Comparison of ENCODE assay signal across 8 cellular contexts in the genomic region with DNA sequence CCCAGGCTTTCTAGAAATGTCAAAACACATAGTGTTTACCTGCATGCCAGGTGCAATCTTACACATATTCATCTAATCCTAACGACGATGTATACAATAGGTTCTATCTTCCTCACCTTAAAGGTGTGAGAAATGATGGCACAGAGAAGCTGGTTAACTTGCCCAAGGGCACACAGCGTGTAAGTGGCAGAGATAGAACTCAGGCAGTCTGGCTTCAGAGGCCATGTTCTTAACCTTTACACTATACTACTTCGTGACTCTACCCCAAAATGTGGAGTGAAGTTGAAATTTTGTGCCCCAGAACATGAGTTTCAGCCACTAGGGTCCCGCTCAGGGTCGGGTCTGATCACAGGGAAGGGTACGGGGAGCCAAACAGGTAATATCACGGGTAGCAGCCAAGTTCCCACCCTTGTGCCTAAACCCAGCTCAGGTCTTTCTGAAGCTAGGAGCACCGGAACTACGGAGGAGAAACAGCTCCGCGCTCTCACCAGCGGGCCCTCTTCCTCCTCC. TPM values are rescaled to one million over a fixed set of nuclear protein-coding genes. Genes with fewer than 3 reads are reported as not detected.
DNase-seq lines count a peak whose midpoint lies in the region; ATAC-seq and TF ChIP-seq lines count a peak whose summit lies in the region.

No MANE protein-coding gene starts in this region.

- H3K4me3 ChIP-seq in OCI-LY7 (ENCODE audit: low read depth, low read length, poor library complexity, severe bottlenecking) = peak overlapping the region; percentile 97
- H3K4me3 ChIP-seq in neuronal stem cell (ENCODE audit: low read length in 2 of 2) = peak overlapping the region; percentile 83 to 94

- H4K8ac ChIP-seq in neuronal stem cell (ENCODE audit: low read depth, low read length) = no peak overlapping the region

- peaks cover 31% of the 10 kb centered on the region for H4K20me1 ChIP-seq in OCI-LY7 (ENCODE audit: insufficient read depth, low read length)

- H3K4ac ChIP-seq in neuronal stem cell (ENCODE audit: low read length) = no peak overlapping the region

- CTCF ChIA-PET in OCI-LY7 (lab: Charles Lee; ENCODE audit: unreplicated experiment) = interaction anchor here (0.6 kb wide), 2 partner anchors 25 to 26 kb away, joined by 3 to 4 read pairs; no protein-coding TSS in a partner anchor

- H2BK5ac ChIP-seq in neuronal stem cell (ENCODE audit: low read length) = no peak overlapping the region

- H3K4me1 ChIP-seq in OCI-LY7 (ENCODE audit: insufficient read depth, low read length, poor library complexity, severe bottlenecking) (peaks cover 38% of the 10 kb centered on the region), neuronal stem cell (ENCODE audit: control insufficient read depth in 2 of 2, insufficient read depth in 1 of 2, low read depth in 1 of 2, low read length in 2 of 2) (peaks cover 16 to 23% of the 10 kb centered on the region in 2 donors)

- H2AFZ ChIP-seq in OCI-LY7 (ENCODE audit: low read length) (peak overlapping the region; percentile 88), neuronal stem cell (ENCODE audit: low read length) (peak overlapping the region; percentile 97)

- peak overlapping the region; percentile 89 for H3K23ac ChIP-seq in neuronal stem cell (ENCODE audit: low read depth, low read length, poor library complexity)

- intact Hi-C loops in OCI-LY7 (cut with micrococcal nuclease; ENCODE audit: unreplicated experiment) = loop anchor here (1.0 kb wide), 1 partner anchor 22 kb away; no protein-coding TSS in a partner anchor

- no peak overlapping the region for H3K14ac ChIP-seq in neuronal stem cell (ENCODE audit: low read length)

- ATAC-seq in GM19025 (IDR thresholded peaks at IDR 0.05; ENCODE audit: low read depth, unreplicated experiment) (peak; percentile 20), GM19467 (IDR thresholded peaks at IDR 0.05; ENCODE audit: unreplicated experiment) (no peak)

- H2AK5ac ChIP-seq in neuronal stem cell (ENCODE audit: low read depth, low read length) = no peak overlapping the region

- peaks cover 55% of the 10 kb centered on the region for H3K79me2 ChIP-seq in OCI-LY7 (ENCODE audit: insufficient read depth, low read depth, low read length)

- no CpG with 5 or more reads among the region's 13 CpGs for WGBS in neuronal stem cell (ENCODE audit: extremely low coverage in 2 of 2, insufficient read length in 2 of 2, insufficient replicate concordance in 1 of 2), 2 donors

- no peaks in the 10 kb centered on the region for H3K27me3 ChIP-seq in neuronal stem cell (ENCODE audit: control insufficient read depth in 3 of 3, insufficient read depth in 3 of 3, low read depth in 1 of 3, low read length in 3 of 3)

- TF ChIP-seq CTCF in 22Rv1 (IDR thresholded peaks at IDR 0.05) = no peak
- peak; percentile 20; the same call in 1 of the 2 replicates for TF ChIP-seq CTCF in OCI-LY7 (conservative IDR thresholded peaks at IDR 0.05; ENCODE audit: low read length)

- BruUV-seq in OCI-LY7 (replicated peaks; lab: Mats Ljungman, UMichigan) = TSS peak; percentile 91

- H3K18ac ChIP-seq in neuronal stem cell (ENCODE audit: low read length) = peak overlapping the region; percentile 98

- no peak for DNase-seq in OCI-LY7 (ENCODE audit: low spot score)
- DNase-seq in epithelial cell of prostate (ENCODE audit: low read depth, low spot score) = no peak
- no peak for DNase-seq in neuronal stem cell (ENCODE audit: low spot score)
- DNase-seq in islet precursor cell = no peak
- no peak for DNase-seq in activated CD8-positive, alpha-beta memory T cell treated with anti-CD3 and anti-CD28 coated beads, Interleukin-2, amount 50 U/mL, for 4 hours

- H3K9me3 ChIP-seq in OCI-LY7 (ENCODE audit: low read length) (no peaks in the 10 kb centered on the region), neuronal stem cell (replicated peaks in 1 of 2; ENCODE audit: control insufficient read depth in 2 of 2, insufficient read depth in 1 of 2, low read depth in 1 of 2, low read length in 2 of 2) (no peaks in the 10 kb centered on the region)

- peaks cover 8% of the 10 kb centered on the region for H3K79me1 ChIP-seq in neuronal stem cell (ENCODE audit: low read depth, low read length)

- H2BK120ac ChIP-seq in neuronal stem cell (ENCODE audit: low read depth, low read length) = no peak overlapping the region

- H3K36me3 ChIP-seq in OCI-LY7 (ENCODE audit: insufficient read depth, low read length) (peaks cover 78% of the 10 kb centered on the region), neuronal stem cell (replicated peaks in 1 of 2; ENCODE audit: control insufficient read depth in 2 of 2, insufficient read depth in 2 of 2, low read length in 2 of 2) (peaks cover 42 to 80% of the 10 kb centered on the region in 2 donors)

- no peak overlapping the region for H2BK12ac ChIP-seq in neuronal stem cell (ENCODE audit: low read length)

- H3K9ac ChIP-seq in neuronal stem cell (ENCODE audit: low read depth, low read length, poor library complexity) = peak overlapping the region; percentile 91

- peak overlapping the region; percentile 93 for H3K27ac ChIP-seq in 22Rv1
- peak overlapping the region; percentile 93 for H3K27ac ChIP-seq in OCI-LY7 (ENCODE audit: low read depth, low read length, poor library complexity, severe bottlenecking)
- H3K27ac ChIP-seq in epithelial cell of prostate = peak overlapping the region; percentile 90
- H3K27ac ChIP-seq in neuronal stem cell (replicated peaks; ENCODE audit: low read length) = peak overlapping the region; percentile 63

- H3K9me2 ChIP-seq in OCI-LY7 (ENCODE audit: insufficient read depth, low read length) = no peaks in the 10 kb centered on the region

- no peak overlapping the region for H4K91ac ChIP-seq in neuronal stem cell (ENCODE audit: low read depth, low read length, poor library complexity)

- POLR2A ChIA-PET in OCI-LY7 (lab: Charles Lee) = interaction anchor here (0.7 to 2.5 kb wide), 17 partner anchors 8 to 440 kb away, joined by 3 to 19 read pairs (median 5); a partner anchor contains a TSS

- no peak overlapping the region for H2BK15ac ChIP-seq in neuronal stem cell (ENCODE audit: low read length)

- H3K4me2 ChIP-seq in OCI-LY7 (ENCODE audit: low read length) = peak overlapping the region; percentile 93
- H3K4me2 ChIP-seq in neuronal stem cell (ENCODE audit: insufficient read depth, low read length, poor library complexity, severe bottlenecking) = peak overlapping the region; percentile 60

RNA-seq across cellular contexts. Expression of a gene that starts 0.5 kb away (rescaled TPM):
- 50.4 and 53.5 TPM in 2 replicates for total RNA-seq in OCI-LY7 (2014; rRNA removed; shearing (Covaris generic))
- total RNA-seq in OCI-LY7 (2022) = 73.5 and 80.3 TPM in 2 replicates
- 41.1 TPM for polyA plus RNA-seq in neuronal stem cell (2013, experiment 1 of 2)
- polyA plus RNA-seq in neuronal stem cell (2013, experiment 2 of 2) = 41.5 TPM

RNA-seq across cellular contexts. Expression of a gene that starts 0.7 kb away (rescaled TPM):
- total RNA-seq in OCI-LY7 (2014; rRNA removed; shearing (Covaris generic)) = 7,191 and 8,620 TPM in 2 replicates
- total RNA-seq in OCI-LY7 (2022) = 4,034 and 4,317 TPM in 2 replicates
- polyA plus RNA-seq in neuronal stem cell (2013, experiment 1 of 2) = 7,654 TPM
- polyA plus RNA-seq in neuronal stem cell (2013, experiment 2 of 2) = 7,710 TPM

RNA-seq across cellular contexts. Expression of a gene that starts 5.8 kb away (rescaled TPM):
- total RNA-seq in OCI-LY7 (2014; rRNA removed; shearing (Covaris generic)) = 13.1 and 14.2 TPM in 2 replicates
- total RNA-seq in OCI-LY7 (2022) = 14.1 and 17.3 TPM in 2 replicates
- polyA plus RNA-seq in neuronal stem cell (2013, experiment 1 of 2) = 1.3 TPM
- 1.4 TPM for polyA plus RNA-seq in neuronal stem cell (2013, experiment 2 of 2)

RNA-seq across cellular contexts. Expression of a gene that starts 17.9 kb away (rescaled TPM):
- 127 and 129 TPM in 2 replicates for total RNA-seq in OCI-LY7 (2014; rRNA removed; shearing (Covaris generic))
- 71.4 and 83.3 TPM in 2 replicates for total RNA-seq in OCI-LY7 (2022)
- 31.2 TPM for polyA plus RNA-seq in neuronal stem cell (2013, experiment 1 of 2)
- polyA plus RNA-seq in neuronal stem cell (2013, experiment 2 of 2) = 30.9 TPM

RNA-seq across cellular contexts. Expression of a gene that starts 18.2 kb away (rescaled TPM):
- total RNA-seq in OCI-LY7 (2014; rRNA removed; shearing (Covaris generic)) = 72.5 and 112 TPM in 2 replicates
- total RNA-seq in OCI-LY7 (2022) = 65.4 and 90.6 TPM in 2 replicates
- 63.9 TPM for polyA plus RNA-seq in neuronal stem cell (2013, experiment 1 of 2)
- 63.8 TPM for polyA plus RNA-seq in neuronal stem cell (2013, experiment 2 of 2)
